1 cellular context compared by ENCODE assay signal in genomic region chr6:106886922-106887797, GRCh38.
TF ChIP-seq lines count a peak whose summit lies in the region.

No MANE protein-coding gene starts in this region.

TF ChIP-seq in HCT116, 20 proteins besides CTCF, POLR2A, EP300 and RAD21:
- no peak for TF ChIP-seq ELF1 (IDR thresholded peaks at IDR 0.05; ENCODE audit: borderline replicate concordance, low read depth)
